In genomic region chr10:67401711-67402110, GRCh38 we compare ENCODE assay signal across 18 cellular contexts.
DNase-seq lines count a peak whose midpoint lies in the region; ATAC-seq, FAIRE-seq and TF ChIP-seq lines count a peak whose summit lies in the region.
"Had no signal": no experiment of that assay in that cellular context is flagged by ENCODE, and none has a peak within 500 bp of the region (broad histone marks: within the 10 kb centered on the region; RNA-seq: fewer than 3 reads in every experiment).

No MANE protein-coding gene starts in this region.

- peak; percentile 71 for DNase-seq in GM23338 (ENCODE audit: low spot score)
- DNase-seq in NT2/D1 (ENCODE audit: low read depth, low spot score), result peak; percentile 40
- DNase-seq in iPS DF 6.9 (ENCODE audit: low read depth, low spot score), result peak; percentile 13
- no peak for DNase-seq in neural progenitor cell (ENCODE audit: low spot score)
- no peak for DNase-seq in kidney
- DNase-seq in brain microvascular endothelial cell, result no peak
- no peak for DNase-seq in NCI-H748 (lab: John Stamatoyannopoulos, UW; ENCODE audit: unreplicated experiment)
- DNase-seq: 8988T; AML-193; Caco-2; CD8-positive, alpha-beta memory T cell; DND-41; GF-D8; H7 had no signal

- H3K27ac ChIP-seq in GM23338 (ENCODE audit: low read depth), result no peak overlapping the region
- no peak overlapping the region for H3K27ac ChIP-seq in iPS DF 6.9 (ENCODE audit: low read length)
- no peak overlapping the region for H3K27ac ChIP-seq in neural progenitor cell
- H3K27ac ChIP-seq in kidney (ENCODE audit: low read depth in 2 of 2, low read length in 2 of 2), result no peak overlapping the region
- no peak overlapping the region for H3K27ac ChIP-seq in brain microvascular endothelial cell
- H3K27ac ChIP-seq: BLaER1, HL-60 had no signal

- peak; percentile 30 to 37 for TF ChIP-seq CTCF in GM23338 (conservative IDR thresholded peaks at IDR 0.05; ENCODE audit: low read depth in 2 of 2)
- no peak for TF ChIP-seq CTCF in neural progenitor cell (IDR thresholded peaks at IDR 0.05)
- TF ChIP-seq CTCF in kidney (IDR thresholded peaks at IDR 0.05; ENCODE audit: borderline replicate concordance, extremely low read depth, insufficient read depth), result no peak
- no peak for TF ChIP-seq CTCF in brain microvascular endothelial cell (IDR thresholded peaks at IDR 0.05; ENCODE audit: low read depth, low read length, missing control alignments)

- in situ Hi-C loops in brain microvascular endothelial cell (cut with HindIII; ENCODE audit: low pct_ligation_motif_present, low sequenced_read_pairs), result no loop called here

- H3K9ac ChIP-seq in NT2/D1 (ENCODE audit: insufficient read length, low read depth) (no peak overlapping the region), neural progenitor cell (no peak overlapping the region), kidney (ENCODE audit: low read length in 2 of 2) (no peak overlapping the region)
- H3K9ac ChIP-seq: BLaER1 had no signal

- H4K20me1 ChIP-seq in GM23338 (replicated peaks; ENCODE audit: insufficient read depth) (no peaks in the 10 kb centered on the region), neural progenitor cell (ENCODE audit: low read depth) (no peaks in the 10 kb centered on the region)
- H4K20me1 ChIP-seq: BLaER1 had no signal

- peaks cover 19% of the 10 kb centered on the region for H3K4me1 ChIP-seq in GM23338 (ENCODE audit: insufficient read depth)
- no peaks in the 10 kb centered on the region for H3K4me1 ChIP-seq in NT2/D1 (ENCODE audit: insufficient read depth, insufficient read length)
- peaks cover 6% of the 10 kb centered on the region for H3K4me1 ChIP-seq in iPS DF 6.9 (ENCODE audit: control insufficient read depth, insufficient read depth, low read length)
- peaks cover 5% of the 10 kb centered on the region for H3K4me1 ChIP-seq in neural progenitor cell
- H3K4me1 ChIP-seq in kidney (ENCODE audit: control insufficient read depth in 1 of 2, insufficient read depth in 1 of 2, low read depth in 1 of 2, low read length in 2 of 2), result no peaks in the 10 kb centered on the region
- H3K4me1 ChIP-seq: BLaER1, Caco-2 had no signal

- H3K9me2 ChIP-seq in GM23338 (ENCODE audit: insufficient read depth), result no peaks in the 10 kb centered on the region; the same call in 1 of the 2 replicates

- peak; percentile 93 for ATAC-seq in GM23338

- H3K4me2 ChIP-seq in GM23338 (peak overlapping the region; percentile 12), neural progenitor cell (peak overlapping the region; percentile 18)
- H3K4me2 ChIP-seq: BLaER1 had no signal

- FAIRE-seq in kidney (lab: Jason Lieb, UNC), result no peak
- FAIRE-seq: GM19239 had no signal

- H2AFZ ChIP-seq in GM23338 (no peak overlapping the region), neural progenitor cell (replicated peaks) (peak overlapping the region; percentile 87)

- H3K9me3 ChIP-seq in NT2/D1 (ENCODE audit: insufficient read depth, low read length) (peaks cover 11% of the 10 kb centered on the region; the same call in 1 of the 2 replicates), iPS DF 6.9 (ENCODE audit: control insufficient read depth, insufficient read depth, low read length) (peaks cover 1% of the 10 kb centered on the region), neural progenitor cell (ENCODE audit: low read depth) (no peaks in the 10 kb centered on the region), kidney (ENCODE audit: control insufficient read depth in 1 of 2, low read length in 2 of 2) (peaks cover 0 to 5% of the 10 kb centered on the region in 2 donors)
- H3K9me3 ChIP-seq: Caco-2 had no signal

- H3K27ac Mint-ChIP-seq in GM23338, result no peak overlapping the region
- no peak overlapping the region for H3K27ac Mint-ChIP-seq in neural progenitor cell
- H3K27ac Mint-ChIP-seq: CD8-positive, alpha-beta memory T cell; IgD-negative memory B cell had no signal

- H3K27me3 Mint-ChIP-seq in GM23338 (ENCODE audit: insufficient read depth, low read depth, poor library complexity) (peaks cover 4% of the 10 kb centered on the region), neural progenitor cell (ENCODE audit: insufficient read depth, low read depth) (no peaks in the 10 kb centered on the region)
- H3K27me3 Mint-ChIP-seq: CD8-positive, alpha-beta memory T cell; IgD-negative memory B cell had no signal

- H3K4me1 Mint-ChIP-seq in GM23338, result peaks cover 20% of the 10 kb centered on the region
- no peaks in the 10 kb centered on the region for H3K4me1 Mint-ChIP-seq in neural progenitor cell
- H3K4me1 Mint-ChIP-seq: CD8-positive, alpha-beta memory T cell; IgD-negative memory B cell had no signal

- H3K36me3 ChIP-seq in GM23338 (ENCODE audit: insufficient read depth), result no peaks in the 10 kb centered on the region
- H3K36me3 ChIP-seq in NT2/D1 (ENCODE audit: insufficient read depth, insufficient read length, low read length), result no peaks in the 10 kb centered on the region
- H3K36me3 ChIP-seq in iPS DF 6.9 (ENCODE audit: control insufficient read depth, insufficient read depth, low read length), result no peaks in the 10 kb centered on the region
- no peaks in the 10 kb centered on the region for H3K36me3 ChIP-seq in neural progenitor cell
- H3K36me3 ChIP-seq in kidney (ENCODE audit: control insufficient read depth in 1 of 2, insufficient read depth in 2 of 2, low read length in 2 of 2), result no peaks in the 10 kb centered on the region
- H3K36me3 ChIP-seq in brain microvascular endothelial cell (replicated peaks), result no peaks in the 10 kb centered on the region
- H3K36me3 ChIP-seq: BLaER1 had no signal

- H3K27me3 ChIP-seq in GM23338 (ENCODE audit: insufficient read depth) (no peaks in the 10 kb centered on the region), NT2/D1 (ENCODE audit: insufficient read depth, insufficient read length) (no peaks in the 10 kb centered on the region), iPS DF 6.9 (ENCODE audit: control insufficient read depth, insufficient read depth, low read length) (no peaks in the 10 kb centered on the region), neural progenitor cell (no peaks in the 10 kb centered on the region), brain microvascular endothelial cell (replicated peaks) (no peaks in the 10 kb centered on the region)
- H3K27me3 ChIP-seq: BLaER1 had no signal

- no peaks in the 10 kb centered on the region for H3F3A ChIP-seq in GM23338 (replicated peaks; ENCODE audit: low read depth)
- no peaks in the 10 kb centered on the region for H3F3A ChIP-seq in neural progenitor cell (ENCODE audit: low read depth)

- peaks cover 37% of the 10 kb centered on the region for H3K36me3 Mint-ChIP-seq in GM23338 (ENCODE audit: low read depth)
- H3K36me3 Mint-ChIP-seq in neural progenitor cell, result no peaks in the 10 kb centered on the region
- H3K36me3 Mint-ChIP-seq: CD8-positive, alpha-beta memory T cell; IgD-negative memory B cell had no signal

- no peaks in the 10 kb centered on the region for H3K79me2 ChIP-seq in GM23338 (replicated peaks; ENCODE audit: insufficient read depth)
- no peaks in the 10 kb centered on the region for H3K79me2 ChIP-seq in neural progenitor cell (ENCODE audit: low read depth)

- H3K4me3 ChIP-seq in GM23338 (peak overlapping the region; percentile 18; the same call in 1 of the 2 replicates), NT2/D1 (ENCODE audit: insufficient read length, low read depth) (no peak overlapping the region), iPS DF 6.9 (ENCODE audit: low read length) (no peak overlapping the region), neural progenitor cell (no peak overlapping the region), kidney (ENCODE audit: low read length in 2 of 2) (no peak overlapping the region), brain microvascular endothelial cell (ENCODE audit: low read depth, low read length) (no peak overlapping the region)
- H3K4me3 ChIP-seq: BLaER1 had no signal

- no CpG with 5 or more reads among the region's 1 CpG for WGBS in iPS DF 6.9 (ENCODE audit: insufficient coverage, insufficient read length)

- H3K4me3 Mint-ChIP-seq in GM23338, result peak overlapping the region; percentile 28; the same call in 2 of the 3 replicates
- no peak overlapping the region for H3K4me3 Mint-ChIP-seq in neural progenitor cell
- H3K4me3 Mint-ChIP-seq: CD8-positive, alpha-beta memory T cell; IgD-negative memory B cell had no signal

- peaks cover 38% of the 10 kb centered on the region for H3K9me3 Mint-ChIP-seq in GM23338
- peaks cover 12% of the 10 kb centered on the region for H3K9me3 Mint-ChIP-seq in neural progenitor cell

- intact Hi-C loops in kidney (cut with DNase I), result no loop called here

TF ChIP-seq in GM23338, 12 proteins besides CTCF, POLR2A, EP300 and RAD21 (continues in another document):
- no peak for TF ChIP-seq STAT1 (IDR thresholded peaks at IDR 0.05; ENCODE audit: unreplicated experiment)
- TF ChIP-seq EZH2phosphoT487 (IDR thresholded peaks at IDR 0.05; ENCODE audit: unreplicated experiment), result no peak
- TF ChIP-seq NANOG (IDR thresholded peaks at IDR 0.05; ENCODE audit: borderline replicate concordance), result 0 out of 2 replicates have a peak, but pooled peaks have one; percentile 58
- TF ChIP-seq ETS1 (IDR thresholded peaks at IDR 0.05), result no peak
- no peak for TF ChIP-seq POLR2AphosphoS5 (IDR thresholded peaks at IDR 0.05; ENCODE audit: low read depth)
- no peak for TF ChIP-seq JUNB (IDR thresholded peaks at IDR 0.05; ENCODE audit: unreplicated experiment)
- no peak for TF ChIP-seq ZNF331 (CRISPR knock-in tag; IDR thresholded peaks at IDR 0.05; ENCODE audit: low read depth)

Comparison
In these comparisons a context has a peak if more than half of its experiments do, and no peak if none do; other contexts are left out.
1. DNase-seq: peak in GM23338 (single experiment), NT2/D1 (single experiment) and iPS DF 6.9 (single experiment); none in neural progenitor cell (single experiment), kidney (single experiment), brain microvascular endothelial cell (single experiment) and NCI-H748 (single experiment).
2. CTCF ChIP-seq: peak in GM23338 (2 of 2); none in neural progenitor cell (single experiment), kidney (single experiment) and brain microvascular endothelial cell (single experiment).